ENCODE assay signal across 14 cellular contexts in the genomic region with DNA sequence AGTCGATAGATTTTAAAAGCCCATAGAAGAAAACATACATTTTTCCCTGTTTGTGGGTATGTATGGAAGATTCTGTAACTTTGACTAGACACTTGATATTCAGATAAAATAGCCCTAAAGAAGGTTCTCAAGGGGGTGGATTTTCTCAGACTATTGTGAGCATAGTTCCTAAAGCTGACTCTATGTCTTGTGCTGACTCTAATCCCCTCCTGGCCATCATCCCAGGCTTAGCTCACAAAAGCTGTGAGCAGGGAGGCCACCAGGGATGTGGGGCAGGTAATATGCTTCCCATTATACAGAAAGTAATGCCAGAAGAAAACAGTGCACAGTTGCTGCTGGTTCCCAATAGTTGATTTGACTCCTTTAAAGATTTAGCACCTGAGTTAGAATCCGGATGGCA. TPM values are rescaled to one million over a fixed set of nuclear protein-coding genes. Genes with fewer than 3 reads are reported as not detected.
"Had no signal": no experiment of that assay in that cellular context is flagged by ENCODE, and none has a peak within 500 bp of the region (broad histone marks: within the 10 kb centered on the region; RNA-seq: fewer than 3 reads in every experiment).

No MANE protein-coding gene starts in this region.

- H3K27me3 ChIP-seq: ascending aorta, right atrium auricular region, tibial artery, uterus had no signal

- ATAC-seq: gastroesophageal sphincter; stimulated activated memory B cell treated with anti-CD40 and anti-IgM and Interleukin-4, amounts not matched to agents 10 μg/mL and 1 μg/mL and 100 μg/mL, for 72 hours; T-cell had no signal

- H3K4me3 Mint-ChIP-seq: activated naive CD8-positive, alpha-beta T cell treated with anti-CD3 and anti-CD28 coated beads for 36 hours; stimulated activated memory B cell treated with anti-CD40 and anti-IgM and Interleukin-4, amounts not matched to agents 10 μg/mL and 1 μg/mL and 100 μg/mL, for 72 hours had no signal

- H3K27ac ChIP-seq: ascending aorta, gastroesophageal sphincter, left ventricle myocardium inferior, right atrium auricular region, tibial artery, uterus had no signal

- H3K27me3 Mint-ChIP-seq: activated naive CD8-positive, alpha-beta T cell treated with anti-CD3 and anti-CD28 coated beads for 36 hours; T-cell had no signal

- DNase-seq: activated CD4-positive, alpha-beta T cell treated with anti-CD3 and anti-CD28 coated beads, Interleukin-2, amount 50 U/mL, for 1 hour; activated CD4-positive, CD25-positive, alpha-beta regulatory T cell; activated gamma-delta T cell treated with Interleukin-2 at 50 U/mL for 16 hours; activated naive CD8-positive, alpha-beta T cell treated with anti-CD3 and anti-CD28 coated beads for 36 hours; activated T-cell treated with anti-CD3 and anti-CD28 coated beads, Interleukin-2, amount 50 U/mL, for 1 hour; kidney; left ventricle myocardium inferior; T-cell; tibial artery; uterus had no signal

- H3K36me3 Mint-ChIP-seq: activated naive CD8-positive, alpha-beta T cell treated with anti-CD3 and anti-CD28 coated beads for 36 hours; stimulated activated memory B cell treated with anti-CD40 and anti-IgM and Interleukin-4, amounts not matched to agents 10 μg/mL and 1 μg/mL and 100 μg/mL, for 72 hours; T-cell had no signal

- H3K9me3 Mint-ChIP-seq: activated naive CD8-positive, alpha-beta T cell treated with anti-CD3 and anti-CD28 coated beads for 36 hours; stimulated activated memory B cell treated with anti-CD40 and anti-IgM and Interleukin-4, amounts not matched to agents 10 μg/mL and 1 μg/mL and 100 μg/mL, for 72 hours had no signal

- H3K4me3 ChIP-seq: ascending aorta, gastroesophageal sphincter, left ventricle myocardium inferior, right atrium auricular region, tibial artery, uterus had no signal

- H3K9me3 ChIP-seq: ascending aorta, gastroesophageal sphincter, left ventricle myocardium inferior, right atrium auricular region, tibial artery, uterus had no signal

- H3K4me1 ChIP-seq: uterus had no signal

- H3K36me3 ChIP-seq: ascending aorta, gastroesophageal sphincter, left ventricle myocardium inferior, right atrium auricular region, tibial artery, uterus had no signal

- H3K27ac Mint-ChIP-seq: activated naive CD8-positive, alpha-beta T cell treated with anti-CD3 and anti-CD28 coated beads for 36 hours; stimulated activated memory B cell treated with anti-CD40 and anti-IgM and Interleukin-4, amounts not matched to agents 10 μg/mL and 1 μg/mL and 100 μg/mL, for 72 hours had no signal

RNA-seq across cellular contexts. Expression of gene CDH13, which starts 32.0 kb away (rescaled TPM):
- total RNA-seq: activated naive CD8-positive, alpha-beta T cell treated with anti-CD3 and anti-CD28 coated beads for 36 hours; T-cell had no signal
